Comparison of ENCODE assay signal across 7 cellular contexts in the genomic region with DNA sequence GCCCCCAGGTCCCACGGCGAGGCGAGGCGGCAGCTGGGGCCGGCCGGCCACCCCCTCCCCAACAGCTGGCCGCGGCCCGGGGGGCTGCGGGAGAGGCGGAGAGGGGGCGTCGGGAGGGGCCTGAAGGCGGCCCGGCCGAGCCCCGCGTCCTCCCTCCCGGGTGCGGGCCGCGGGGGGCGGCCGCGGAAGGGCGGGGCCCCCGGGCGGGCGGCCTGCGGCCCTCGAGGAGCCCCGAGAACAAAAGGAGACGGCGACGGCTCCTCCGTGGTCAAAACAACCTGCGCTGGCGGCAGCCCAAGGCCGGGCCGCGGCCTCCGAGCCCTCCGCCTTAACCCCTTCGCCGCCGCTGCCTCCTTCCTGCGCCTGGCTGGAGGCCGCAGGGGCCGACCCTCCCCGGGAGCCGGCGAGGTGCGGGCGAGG. TPM values are rescaled to one million over a fixed set of nuclear protein-coding genes. Genes with fewer than 3 reads are reported as not detected.
DNase-seq lines count a peak whose midpoint lies in the region; ATAC-seq and TF ChIP-seq lines count a peak whose summit lies in the region.

No MANE protein-coding gene starts in this region.

- H3K27ac ChIP-seq in HUES64 (ENCODE audit: low read depth, low read length) (no peak overlapping the region), caudate nucleus (ENCODE audit: low read depth, low read length) (peak overlapping the region; percentile 87), liver (ENCODE audit: low read depth in 1 of 2, low read length in 2 of 2) (peak overlapping the region; percentile 78 to 87), testis (peak overlapping the region in 1 of 2 donors; percentile 26)

- H3K36me3 ChIP-seq in HUES64 (ENCODE audit: insufficient read depth, low read length) (no peaks in the 10 kb centered on the region), liver (ENCODE audit: control insufficient read depth in 4 of 4, insufficient read depth in 3 of 4, low read depth in 1 of 4, low read length in 3 of 4) (no peaks in the 10 kb centered on the region), testis (ENCODE audit: low read depth, missing control alignments) (no peaks in the 10 kb centered on the region)

- H3K4me3 ChIP-seq in HUES64 (ENCODE audit: low read length) (peak overlapping the region; percentile 67), liver (ENCODE audit: low read depth in 1 of 3, low read length in 3 of 3) (peak overlapping the region in 2 of 3 donors; percentile 45 to 58), testis (peak overlapping the region; percentile 53 to 55)

- peak overlapping the region; percentile 46; the same call in 1 of the 2 replicates for H3K9ac ChIP-seq in HUES64 (ENCODE audit: low read depth, low read length)
- peak overlapping the region in 1 of 2 donors; percentile 65 for H3K9ac ChIP-seq in liver (ENCODE audit: low read depth in 1 of 2, low read length in 2 of 2)

- WGBS in HUES64, result under 1% methylated on average over 54 of the region's 54 CpGs
- whole genome bisulfite sequencing in liver, result 6% methylated on average over 54 of the region's 54 CpGs
- 0% methylated on average over 25 of the region's 54 CpGs; no CpG with 5 or more reads in 1 of the 2 donors for WGBS in testis, 2 donors

- peaks cover 90% of the 10 kb centered on the region for H3K27me3 ChIP-seq in HUES64 (ENCODE audit: insufficient read depth, low read length)
- H3K27me3 ChIP-seq in liver (ENCODE audit: control insufficient read depth in 4 of 4, insufficient read depth in 4 of 4, low read length in 3 of 4), result no peaks in the 10 kb centered on the region
- no peaks in the 10 kb centered on the region for H3K27me3 ChIP-seq in testis

- TF ChIP-seq RAD21 in liver (IDR thresholded peaks at IDR 0.05), result no peak

- ATAC-seq in GM19397 (IDR thresholded peaks at IDR 0.05; ENCODE audit: unreplicated experiment), result no peak

- H3K9me3 ChIP-seq in HUES64 (ENCODE audit: insufficient read depth, low read depth, low read length) (no peaks in the 10 kb centered on the region), liver (ENCODE audit: control insufficient read depth in 4 of 4, low read length in 3 of 4) (no peaks in the 10 kb centered on the region), testis (no peaks in the 10 kb centered on the region)

- no peak for TF ChIP-seq POLR2A in testis (IDR thresholded peaks at IDR 0.05)

- TF ChIP-seq CTCF in liver (IDR thresholded peaks at IDR 0.05; ENCODE audit: low read depth, low read length, missing input control), result no peak
- TF ChIP-seq CTCF in testis (IDR thresholded peaks at IDR 0.05), result no peak

- intact Hi-C loops in testis (cut with DNase I; ENCODE audit: low total_unique reads), result no loop called here

- peaks cover 10% of the 10 kb centered on the region for H3K4me1 ChIP-seq in HUES64 (ENCODE audit: insufficient read depth, low read length)
- peaks cover 12 to 58% (median 36%) of the 10 kb centered on the region in 4 donors for H3K4me1 ChIP-seq in liver (ENCODE audit: control insufficient read depth in 4 of 4, insufficient read depth in 4 of 4, low read length in 3 of 4)
- peaks cover 15% of the 10 kb centered on the region for H3K4me1 ChIP-seq in testis

- no peak for DNase-seq in caudate nucleus (lab: John Stamatoyannopoulos, UW)
- no peak for DNase-seq in testis
- no peak for DNase-seq in activated CD4-positive, CD25-positive, alpha-beta regulatory T cell treated with anti-CD3 and anti-CD28 coated beads, Interleukin-2, amount 50 U/mL, for 72 hours
- no peak for DNase-seq in NCI-H128 (lab: John Stamatoyannopoulos, UW; ENCODE audit: unreplicated experiment)

TF ChIP-seq in liver, 16 proteins besides CTCF, POLR2A, EP300 and RAD21:
- no peak for TF ChIP-seq SP1 (IDR thresholded peaks at IDR 0.05)

RNA-seq across cellular contexts. Expression of a gene that starts 2.4 kb away (rescaled TPM):
- polyA plus RNA-seq in HUES64 (2013, experiment 1 of 2), result 1.8 TPM
- 2.9 TPM for polyA plus RNA-seq in HUES64 (2013, experiment 2 of 2)
- total RNA-seq in liver (1 to 10 TPM in 1 of 2 donors, under 1 TPM in 1; 0.98 to 2.5 TPM), testis (10 to 100 TPM in 1 of 2 donors, 1 to 10 TPM in 1; 9.8 to 13.3 TPM)
- polyA plus RNA-seq in liver (1 to 10 TPM in 1 of 2 donors, under 1 TPM in 1; 0.25 to 4.5 TPM), testis (ENCODE audit: insufficient read depth, low read depth, low replicate concordance) (7.7 TPM)
